Comparison of ENCODE assay signal across 1 cellular context in genomic region chr6:36679043-36679821, GRCh38.
A peak's percentile ranks its signal among the peaks of the same experiment; 100 is the strongest.
TF ChIP-seq lines count a peak whose summit lies in the region.

No MANE protein-coding gene starts in this region.

TF ChIP-seq in WTC11, 78 proteins besides CTCF, POLR2A, EP300 and RAD21 (continued from another document):
- TF ChIP-seq PRDM15 (CRISPR knock-in tag; IDR thresholded peaks at IDR 0.05) (0 out of 2 replicates have a peak, but pooled peaks have one; percentile 11), HMGXB4 (CRISPR knock-in tag; IDR thresholded peaks at IDR 0.05) (0 out of 2 replicates have a peak, but pooled peaks have one; percentile 55), ZNF263 (CRISPR knock-in tag; IDR thresholded peaks at IDR 0.05; ENCODE audit: low read depth) (0 out of 2 replicates have a peak, but pooled peaks have one; percentile 35), TP53 (CRISPR knock-in tag; IDR thresholded peaks at IDR 0.05) (no peak), E2F5 (CRISPR knock-in tag; IDR thresholded peaks at IDR 0.05) (no peak), FOXP1 (CRISPR knock-in tag; IDR thresholded peaks at IDR 0.05; ENCODE audit: borderline replicate concordance) (no peak), SP1 (CRISPR knock-in tag; conservative IDR thresholded peaks at IDR 0.05) (no peak), GRHL2 (CRISPR knock-in tag; IDR thresholded peaks at IDR 0.05; ENCODE audit: insufficient replicate concordance, severe bottlenecking) (no peak)
